In genomic region chr3:31610700-31611275, GRCh38 we compare ENCODE assay signal across 9 cellular contexts.
DNase-seq lines count a peak whose midpoint lies in the region; ATAC-seq and TF ChIP-seq lines count a peak whose summit lies in the region.
"Had no signal": no experiment of that assay in that cellular context is flagged by ENCODE, and none has a peak within 500 bp of the region (broad histone marks: within the 10 kb centered on the region; RNA-seq: fewer than 3 reads in every experiment).

No MANE protein-coding gene starts in this region.

- peaks cover 0 to 8% (median 6%) of the 10 kb centered on the region in 4 donors for H3K36me3 ChIP-seq in esophagus muscularis mucosa
- no peaks in the 10 kb centered on the region for H3K36me3 ChIP-seq in psoas muscle (ENCODE audit: insufficient read depth in 1 of 2, low read depth in 1 of 2)
- H3K36me3 ChIP-seq: neutrophil had no signal

- DNase-seq in OCI-M1 (lab: John Stamatoyannopoulos, UW) (peak; percentile 47), esophagus muscularis mucosa (ENCODE audit: extremely low spot score) (no peak), psoas muscle (no peak)

- peak in 1 of 4 donors; percentile 60 for ATAC-seq in psoas muscle
- ATAC-seq in GM18873 (IDR thresholded peaks at IDR 0.05; ENCODE audit: low FRiP score, unreplicated experiment) = no peak
- ATAC-seq in GM18520 (IDR thresholded peaks at IDR 0.05; ENCODE audit: unreplicated experiment) = no peak
- no peak for ATAC-seq in HG03460 (IDR thresholded peaks at IDR 0.05; ENCODE audit: unreplicated experiment)

- H3K4me3 ChIP-seq in esophagus muscularis mucosa = no peak overlapping the region
- no peak overlapping the region for H3K4me3 ChIP-seq in psoas muscle
- H3K4me3 ChIP-seq: SK-N-MC had no signal

- TF ChIP-seq CTCF in GM12873 (IDR thresholded peaks at IDR 0.05; ENCODE audit: insufficient read depth, low read depth, low read length, missing control alignments) = peak; percentile 20
- peak; percentile 30 to 51 (median 41) for TF ChIP-seq CTCF in esophagus muscularis mucosa (IDR thresholded peaks at IDR 0.05)
- TF ChIP-seq CTCF in psoas muscle (IDR thresholded peaks at IDR 0.05) = peak; percentile 39

- H3K27me3 ChIP-seq in esophagus muscularis mucosa = no peaks in the 10 kb centered on the region
- no peaks in the 10 kb centered on the region for H3K27me3 ChIP-seq in psoas muscle (ENCODE audit: insufficient read depth in 3 of 3, low read length in 2 of 3)
- H3K27me3 ChIP-seq: neutrophil had no signal

- no peak for TF ChIP-seq EP300 in esophagus muscularis mucosa (IDR thresholded peaks at IDR 0.05)

- 94% methylated on average over 1 of the region's 1 CpG for WGBS in esophagus muscularis mucosa
- 85 to 100% (median 93%) methylated on average over 1 of the region's 1 CpG for WGBS in psoas muscle, 3 donors

- H3K27ac ChIP-seq in esophagus muscularis mucosa (replicated peaks in 1 of 4) (no peak overlapping the region), psoas muscle (no peak overlapping the region)
- H3K27ac ChIP-seq: neutrophil, SK-N-MC had no signal

- intact Hi-C loops in esophagus muscularis mucosa (cut with DNase I) = no loop called here
- intact Hi-C loops in psoas muscle (cut with DNase I) = loop anchor here in 1 of 2 donors (5.0 kb wide), 1 partner anchor 58 kb away; no protein-coding TSS in a partner anchor

- H3K9me3 ChIP-seq in esophagus muscularis mucosa (peaks cover 0 to 8% (median 0%) of the 10 kb centered on the region in 4 donors), psoas muscle (no peaks in the 10 kb centered on the region)
- H3K9me3 ChIP-seq: neutrophil had no signal

- peaks cover 0 to 9% (median 4%) of the 10 kb centered on the region in 4 donors for H3K4me1 ChIP-seq in esophagus muscularis mucosa
- peaks cover 17% of the 10 kb centered on the region for H3K4me1 ChIP-seq in psoas muscle

- TF ChIP-seq POLR2A in esophagus muscularis mucosa (IDR thresholded peaks at IDR 0.05; ENCODE audit: low read depth) = no peak
